ENCODE assay signal across 9 cellular contexts in genomic region chr14:70189678-70190077, GRCh38. TPM values are rescaled to one million over a fixed set of nuclear protein-coding genes. Genes with fewer than 3 reads are reported as not detected.
DNase-seq lines count a peak whose midpoint lies in the region; FAIRE-seq and TF ChIP-seq lines count a peak whose summit lies in the region.
"Had no signal": no experiment of that assay in that cellular context is flagged by ENCODE, and none has a peak within 500 bp of the region (broad histone marks: within the 10 kb centered on the region; RNA-seq: fewer than 3 reads in every experiment).

No MANE protein-coding gene starts in this region.

- H3K4me1 Mint-ChIP-seq in T-helper 2 cell treated with Interferon-gamma antibody and Interleukin-4, amounts not matched to agents 5 μg/mL and 100 μg/mL, for 36 hours (ENCODE audit: low read depth) = peaks cover 14% of the 10 kb centered on the region
- peaks cover 23% of the 10 kb centered on the region for H3K4me1 Mint-ChIP-seq in chondrocyte (ENCODE audit: low read depth)

- H2BK15ac ChIP-seq in neuronal stem cell (ENCODE audit: low read length) = no peak overlapping the region

- H3K27me3 ChIP-seq in H7 (ENCODE audit: control insufficient read depth, insufficient read depth, low read length) = peaks cover 42% of the 10 kb centered on the region
- peaks cover 4 to 56% (median 33%) of the 10 kb centered on the region in 3 experiments for H3K27me3 ChIP-seq in neuronal stem cell (ENCODE audit: control insufficient read depth in 3 of 3, insufficient read depth in 3 of 3, low read depth in 1 of 3, low read length in 3 of 3)

- H3K9me3 Mint-ChIP-seq in T-helper 2 cell treated with Interferon-gamma antibody and Interleukin-4, amounts not matched to agents 5 μg/mL and 100 μg/mL, for 36 hours = no peaks in the 10 kb centered on the region
- H3K9me3 Mint-ChIP-seq in chondrocyte (ENCODE audit: low read depth) = no peaks in the 10 kb centered on the region

- no CpG with 5 or more reads among the region's 6 CpGs for WGBS in neuronal stem cell (ENCODE audit: extremely low coverage in 2 of 2, insufficient read length in 2 of 2, insufficient replicate concordance in 1 of 2), 2 donors

- H3K4me2 ChIP-seq in neuronal stem cell (ENCODE audit: insufficient read depth, low read length, poor library complexity, severe bottlenecking) = no peak overlapping the region

- H2BK120ac ChIP-seq in neuronal stem cell (ENCODE audit: low read depth, low read length) = no peak overlapping the region

- H3K4me3 ChIP-seq in H7 (ENCODE audit: insufficient read depth, low read depth, low read length) (no peak overlapping the region), neuronal stem cell (ENCODE audit: low read length in 2 of 2) (no peak overlapping the region)

- no peak for TF ChIP-seq POLR2A in H54 (IDR thresholded peaks at IDR 0.05; ENCODE audit: low read depth, low read length)

- peak overlapping the region; percentile 62 for H3K4me3 Mint-ChIP-seq in T-helper 2 cell treated with Interferon-gamma antibody and Interleukin-4, amounts not matched to agents 5 μg/mL and 100 μg/mL, for 36 hours
- H3K4me3 Mint-ChIP-seq in chondrocyte (ENCODE audit: unreplicated experiment) = peak overlapping the region; percentile 78

- H3K27ac ChIP-seq in neuronal stem cell (replicated peaks; ENCODE audit: low read length) = no peak overlapping the region

- no peak overlapping the region for H2BK5ac ChIP-seq in neuronal stem cell (ENCODE audit: low read length)

- H4K8ac ChIP-seq in neuronal stem cell (ENCODE audit: low read depth, low read length) = no peak overlapping the region

- no peak overlapping the region for H2BK12ac ChIP-seq in neuronal stem cell (ENCODE audit: low read length)

- no peak overlapping the region for H3K4ac ChIP-seq in neuronal stem cell (ENCODE audit: low read length)

- peak overlapping the region; percentile 44 for H3K23ac ChIP-seq in neuronal stem cell (ENCODE audit: low read depth, low read length, poor library complexity)

- no peak for DNase-seq in T-helper 2 cell treated with Interferon-gamma antibody and Interleukin-4, amounts not matched to agents 5 μg/mL and 100 μg/mL, for 36 hours (ENCODE audit: low spot score)
- DNase-seq in T-helper 2 cell = no peak
- peak; percentile 29 for DNase-seq in H7
- DNase-seq in chondrocyte (ENCODE audit: low spot score) = no peak
- DNase-seq in neuronal stem cell (ENCODE audit: low spot score) = no peak
- DNase-seq in H54 (ENCODE audit: insufficient read length, low spot score) = no peak
- DNase-seq in COLO668 (lab: John Stamatoyannopoulos, UW; ENCODE audit: unreplicated experiment) = no peak
- DNase-seq in NCI-H187 treated with DMSO at 0.1 percent for 48 hours (lab: John Stamatoyannopoulos, UW) = no peak

- H3K27ac Mint-ChIP-seq in T-helper 2 cell treated with Interferon-gamma antibody and Interleukin-4, amounts not matched to agents 5 μg/mL and 100 μg/mL, for 36 hours = no peak overlapping the region
- H3K27ac Mint-ChIP-seq in chondrocyte (ENCODE audit: unreplicated experiment) = no peak overlapping the region

- no peak overlapping the region for H3K18ac ChIP-seq in neuronal stem cell (ENCODE audit: low read length)

- H2AFZ ChIP-seq in neuronal stem cell (ENCODE audit: low read length) = peak overlapping the region; percentile 96

- H3K36me3 Mint-ChIP-seq in T-helper 2 cell treated with Interferon-gamma antibody and Interleukin-4, amounts not matched to agents 5 μg/mL and 100 μg/mL, for 36 hours (ENCODE audit: low read depth) = no peaks in the 10 kb centered on the region
- H3K36me3 Mint-ChIP-seq in chondrocyte (ENCODE audit: low read depth) = no peaks in the 10 kb centered on the region

- H4K91ac ChIP-seq in neuronal stem cell (ENCODE audit: low read depth, low read length, poor library complexity) = no peak overlapping the region

- peaks cover 75% of the 10 kb centered on the region for H3K27me3 Mint-ChIP-seq in T-helper 2 cell treated with Interferon-gamma antibody and Interleukin-4, amounts not matched to agents 5 μg/mL and 100 μg/mL, for 36 hours (ENCODE audit: low read depth)
- H3K27me3 Mint-ChIP-seq in chondrocyte (ENCODE audit: low read depth) = peaks cover 40% of the 10 kb centered on the region

- no peaks in the 10 kb centered on the region for H3K9me3 ChIP-seq in neuronal stem cell (replicated peaks in 1 of 2; ENCODE audit: control insufficient read depth in 2 of 2, insufficient read depth in 1 of 2, low read depth in 1 of 2, low read length in 2 of 2)

- H3K36me3 ChIP-seq in H7 (replicated peaks; ENCODE audit: control insufficient read depth, insufficient read depth, low read length) = no peaks in the 10 kb centered on the region
- H3K36me3 ChIP-seq in neuronal stem cell (replicated peaks in 1 of 2; ENCODE audit: control insufficient read depth in 2 of 2, insufficient read depth in 2 of 2, low read length in 2 of 2) = no peaks in the 10 kb centered on the region

- no peaks in the 10 kb centered on the region for H3K79me1 ChIP-seq in neuronal stem cell (ENCODE audit: low read depth, low read length)

- no peak overlapping the region for H3K14ac ChIP-seq in neuronal stem cell (ENCODE audit: low read length)

- no peak overlapping the region for H3K9ac ChIP-seq in neuronal stem cell (ENCODE audit: low read depth, low read length, poor library complexity)

- H2AK5ac ChIP-seq in neuronal stem cell (ENCODE audit: low read depth, low read length) = no peak overlapping the region

- no peak for FAIRE-seq in H54 (lab: Jason Lieb, UNC)
- FAIRE-seq: TTC549 had no signal

- H3K4me1 ChIP-seq in neuronal stem cell (ENCODE audit: control insufficient read depth in 2 of 2, insufficient read depth in 1 of 2, low read depth in 1 of 2, low read length in 2 of 2) = peaks cover 2 to 6% of the 10 kb centered on the region in 2 donors

- no peak for TF ChIP-seq CTCF in chondrocyte (IDR thresholded peaks at IDR 0.05)

RNA-seq across cellular contexts. Expression of gene SLC8A3, which starts 0.9 kb away (rescaled TPM):
- total RNA-seq in H7 (2014; rRNA removed; shearing (Covaris generic)) = 0.22 and 0.35 TPM in 2 replicates
- 0.12 to 0.21 TPM (median 0.17 TPM) in 3 replicates for total RNA-seq in chondrocyte
- 0.14 TPM for polyA plus RNA-seq in neuronal stem cell (2013, experiment 1 of 2)
- 0.10 TPM for polyA plus RNA-seq in neuronal stem cell (2013, experiment 2 of 2)
